9 cellular contexts compared by ENCODE assay signal in the genomic region with DNA sequence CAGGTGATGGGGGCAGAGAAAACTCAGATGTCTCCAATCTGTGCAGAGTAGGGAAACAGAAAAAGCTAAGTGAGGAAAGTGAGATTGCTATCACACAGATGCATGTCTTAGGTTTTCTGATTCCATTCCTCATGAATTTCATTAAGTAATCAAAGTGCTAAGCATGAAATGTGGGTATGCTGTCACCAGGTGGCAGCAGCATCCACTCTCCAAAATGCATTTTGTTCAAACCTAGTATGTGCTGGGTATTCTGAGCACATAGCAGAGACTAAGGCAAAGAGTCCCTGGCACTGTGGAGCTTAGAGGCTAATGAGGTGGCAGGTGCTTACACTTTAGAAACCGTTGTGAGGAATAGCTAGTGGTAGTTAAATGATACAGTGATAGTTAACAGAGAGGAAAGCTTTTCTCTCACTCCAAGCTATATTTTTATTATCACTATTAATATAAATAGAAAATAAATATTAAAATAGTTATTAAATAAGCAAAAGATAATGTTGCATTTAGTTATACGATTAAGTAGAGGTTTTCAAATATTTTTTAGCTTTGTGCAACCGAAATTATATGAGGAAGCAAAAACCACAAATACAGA.
DNase-seq lines count a peak whose midpoint lies in the region; ATAC-seq lines count a peak whose summit lies in the region.
"Had no signal": no experiment of that assay in that cellular context is flagged by ENCODE, and none has a peak within 500 bp of the region (broad histone marks: within the 10 kb centered on the region; RNA-seq: fewer than 3 reads in every experiment).

No MANE protein-coding gene starts in this region.

- H3K36me3 Mint-ChIP-seq in activated naive CD8-positive, alpha-beta T cell = no peaks in the 10 kb centered on the region
- H3K36me3 Mint-ChIP-seq in stimulated activated memory B cell treated with anti-CD40 and anti-IgM and Interleukin-4, amounts not matched to agents 10 μg/mL and 1 μg/mL and 100 μg/mL, for 72 hours = no peaks in the 10 kb centered on the region

- H3K4me3 ChIP-seq in BLaER1 treated with 17β-estradiol and CSF1 and Interleukin-3, amounts not matched to agents 10 nM and 100 nM = no peak overlapping the region

- H3K9ac ChIP-seq in BLaER1 treated with 17β-estradiol and CSF1 and Interleukin-3, amounts not matched to agents 10 nM and 100 nM = 0 out of 22 replicates have a peak overlapping the region, but pooled peaks of 1 of the 11 experiments have one; percentile 58

- H3K4me3 Mint-ChIP-seq in activated naive CD8-positive, alpha-beta T cell = peak overlapping the region; percentile 87
- H3K4me3 Mint-ChIP-seq in stimulated activated naive CD8-positive, alpha-beta T cell treated with anti-CD3 and anti-CD28 coated beads, Interleukin-15, amount 100 ng/mL, for 72 hours = peak overlapping the region; percentile 69 to 86
- H3K4me3 Mint-ChIP-seq in stimulated activated memory B cell treated with anti-CD40 and anti-IgM and Interleukin-4, amounts not matched to agents 10 μg/mL and 1 μg/mL and 100 μg/mL, for 72 hours = no peak overlapping the region
- H3K4me3 Mint-ChIP-seq: nephron had no signal

- peaks cover 42 to 55% (median 49%) of the 10 kb centered on the region in 10 experiments for H3K4me1 ChIP-seq in BLaER1 treated with 17β-estradiol and CSF1 and Interleukin-3, amounts not matched to agents 10 nM and 100 nM

- H3K9me3 ChIP-seq in BLaER1 treated with 17β-estradiol and CSF1 and Interleukin-3, amounts not matched to agents 10 nM and 100 nM (replicated peaks in 1 of 11) = peaks cover 0 to 11% (median 0%) of the 10 kb centered on the region in 11 experiments; a peak in 5 of 22 replicates

- peak overlapping the region; percentile 59 to 85 (median 70) for H3K4me2 ChIP-seq in BLaER1 treated with 17β-estradiol and CSF1 and Interleukin-3, amounts not matched to agents 10 nM and 100 nM

- H3K27me3 ChIP-seq in BLaER1 treated with 17β-estradiol and CSF1 and Interleukin-3, amounts not matched to agents 10 nM and 100 nM = no peaks in the 10 kb centered on the region

- H4K20me1 ChIP-seq in BLaER1 treated with 17β-estradiol and CSF1 and Interleukin-3, amounts not matched to agents 10 nM and 100 nM = peaks cover 0 to 61% (median 0%) of the 10 kb centered on the region in 11 experiments; a peak in 8 of 22 replicates

- ATAC-seq in GM19351 (IDR thresholded peaks at IDR 0.05; ENCODE audit: unreplicated experiment) (peak; percentile 66), left lobe of liver (peak; percentile 83), HG03108 (IDR thresholded peaks at IDR 0.05; ENCODE audit: unreplicated experiment) (no peak)
- peak; percentile 80 for ATAC-seq in stimulated activated naive CD8-positive, alpha-beta T cell treated with anti-CD3 and anti-CD28 coated beads, Interleukin-15, amount 100 ng/mL, for 72 hours
- no peak for ATAC-seq in stimulated activated memory B cell treated with anti-CD40 and anti-IgM and Interleukin-4, amounts not matched to agents 10 μg/mL and 1 μg/mL and 100 μg/mL, for 72 hours

- DNase-seq in NCI-H510A treated with DMSO at 0.1 percent for 48 hours (lab: John Stamatoyannopoulos, UW) (peak; percentile 44), left lobe of liver (ENCODE audit: low spot score) (no peak)
- peak; percentile 10 to 36 for DNase-seq in stimulated activated naive CD8-positive, alpha-beta T cell treated with anti-CD3 and anti-CD28 coated beads, Interleukin-15, amount 100 ng/mL, for 72 hours

- peaks cover 0 to 37% (median 3%) of the 10 kb centered on the region in 11 experiments; a peak in 7 of 22 replicates for H3K36me3 ChIP-seq in BLaER1 treated with 17β-estradiol and CSF1 and Interleukin-3, amounts not matched to agents 10 nM and 100 nM

- H3K9me3 Mint-ChIP-seq in activated naive CD8-positive, alpha-beta T cell (ENCODE audit: low read depth) = no peaks in the 10 kb centered on the region
- no peaks in the 10 kb centered on the region for H3K9me3 Mint-ChIP-seq in stimulated activated naive CD8-positive, alpha-beta T cell treated with anti-CD3 and anti-CD28 coated beads, Interleukin-15, amount 100 ng/mL, for 72 hours
- H3K9me3 Mint-ChIP-seq in stimulated activated memory B cell treated with anti-CD40 and anti-IgM and Interleukin-4, amounts not matched to agents 10 μg/mL and 1 μg/mL and 100 μg/mL, for 72 hours = peaks cover 4% of the 10 kb centered on the region
- H3K9me3 Mint-ChIP-seq: nephron had no signal

- no peaks in the 10 kb centered on the region for H3K27me3 Mint-ChIP-seq in activated naive CD8-positive, alpha-beta T cell
- peaks cover 8% of the 10 kb centered on the region for H3K27me3 Mint-ChIP-seq in stimulated activated naive CD8-positive, alpha-beta T cell treated with anti-CD3 and anti-CD28 coated beads, Interleukin-15, amount 100 ng/mL, for 72 hours
- no peaks in the 10 kb centered on the region for H3K27me3 Mint-ChIP-seq in stimulated activated memory B cell treated with anti-CD40 and anti-IgM and Interleukin-4, amounts not matched to agents 10 μg/mL and 1 μg/mL and 100 μg/mL, for 72 hours

- peaks cover 9% of the 10 kb centered on the region for H3K4me1 Mint-ChIP-seq in activated naive CD8-positive, alpha-beta T cell (ENCODE audit: low read depth)
- H3K4me1 Mint-ChIP-seq in stimulated activated naive CD8-positive, alpha-beta T cell treated with anti-CD3 and anti-CD28 coated beads, Interleukin-15, amount 100 ng/mL, for 72 hours = no peaks in the 10 kb centered on the region
- no peaks in the 10 kb centered on the region for H3K4me1 Mint-ChIP-seq in stimulated activated memory B cell treated with anti-CD40 and anti-IgM and Interleukin-4, amounts not matched to agents 10 μg/mL and 1 μg/mL and 100 μg/mL, for 72 hours

- H3K27ac Mint-ChIP-seq in activated naive CD8-positive, alpha-beta T cell = no peak overlapping the region
- peak overlapping the region in 1 of 2 donors; percentile 40 for H3K27ac Mint-ChIP-seq in stimulated activated naive CD8-positive, alpha-beta T cell treated with anti-CD3 and anti-CD28 coated beads, Interleukin-15, amount 100 ng/mL, for 72 hours
- H3K27ac Mint-ChIP-seq in stimulated activated memory B cell treated with anti-CD40 and anti-IgM and Interleukin-4, amounts not matched to agents 10 μg/mL and 1 μg/mL and 100 μg/mL, for 72 hours = no peak overlapping the region
- H3K27ac Mint-ChIP-seq: nephron had no signal

- H3K27ac ChIP-seq in BLaER1 treated with 17β-estradiol and CSF1 and Interleukin-3, amounts not matched to agents 10 nM and 100 nM = peak overlapping the region in 1 of 11 experiments; percentile 38; a peak in 1 of 22 replicates

Comparison
In these comparisons a context has a peak if more than half of its experiments do, and no peak if none do; other contexts are left out.
1. ATAC-seq: peak in GM19351 (single experiment), left lobe of liver (single experiment) and stimulated activated naive CD8-positive, alpha-beta T cell treated with anti-CD3 and anti-CD28 coated beads, Interleukin-15, amount 100 ng/mL, for 72 hours (single experiment); none in HG03108 (single experiment) and stimulated activated memory B cell treated with anti-CD40 and anti-IgM and Interleukin-4, amounts not matched to agents 10 μg/mL and 1 μg/mL and 100 μg/mL, for 72 hours (single experiment).